ENCODE assay signal across 12 cellular contexts in genomic region chr5:139014726-139015125, GRCh38.
DNase-seq lines count a peak whose midpoint lies in the region; ATAC-seq and TF ChIP-seq lines count a peak whose summit lies in the region.
"Had no signal": no experiment of that assay in that cellular context is flagged by ENCODE, and none has a peak within 500 bp of the region (broad histone marks: within the 10 kb centered on the region; RNA-seq: fewer than 3 reads in every experiment).

No MANE protein-coding gene starts in this region.

- DNase-seq in Caki2 (ENCODE audit: low read depth) (peak; percentile 45), NCI-H226 (peak; percentile 87), epithelial cell of esophagus (ENCODE audit: low read depth) (peak; percentile 80), myocyte (ENCODE audit: low read depth) (peak; percentile 29), right atrium auricular region (ENCODE audit: low spot score) (no peak), Right ventricle myocardium superior (no peak), OCI-M2 (lab: John Stamatoyannopoulos, UW; ENCODE audit: unreplicated experiment) (no peak)
- DNase-seq: activated T-cell treated with anti-CD3 and anti-CD28 coated beads, Interleukin-2, amount 50 U/mL, for 48 hours; CD4-positive, CD25-positive, alpha-beta regulatory T cell; NCI-H446 had no signal

- in situ Hi-C loops in Caki2 (cut with HindIII; ENCODE audit: low pct_unique_long_range_greater_than_20kb, low sequenced_read_pairs): no loop called here

- H3K27ac ChIP-seq in right atrium auricular region: no peak overlapping the region
- H3K27ac ChIP-seq: SJSA1 had no signal

- no peak for ATAC-seq in Right ventricle myocardium superior (ENCODE audit: poor library complexity)
- no peak for ATAC-seq in GM19397 (IDR thresholded peaks at IDR 0.05; ENCODE audit: unreplicated experiment)

- H3K36me3 ChIP-seq in right atrium auricular region: no peaks in the 10 kb centered on the region
- H3K36me3 ChIP-seq: SJSA1 had no signal

- intact Hi-C loops in Right ventricle myocardium superior (cut with DNase I): no loop called here

- H3K9me3 ChIP-seq in right atrium auricular region: no peaks in the 10 kb centered on the region

- H3K27me3 ChIP-seq in right atrium auricular region: no peaks in the 10 kb centered on the region
- H3K27me3 ChIP-seq: SJSA1 had no signal

- TF ChIP-seq CTCF in epithelial cell of esophagus (IDR thresholded peaks at IDR 0.05; ENCODE audit: insufficient read depth, low read depth, low read length, missing control alignments) (no peak), right atrium auricular region (IDR thresholded peaks at IDR 0.05) (no peak)

- H3K4me1 ChIP-seq in right atrium auricular region: no peaks in the 10 kb centered on the region
- H3K4me1 ChIP-seq: SJSA1 had no signal

- H3K4me3 ChIP-seq in epithelial cell of esophagus (ENCODE audit: low read length): no peak overlapping the region
- H3K4me3 ChIP-seq in right atrium auricular region: no peak overlapping the region
- H3K4me3 ChIP-seq: SJSA1 had no signal

Comparison
In these comparisons a context has a peak if more than half of its experiments do, and no peak if none do; other contexts are left out.
1. DNase-seq: peak in Caki2 (single experiment), NCI-H226 (single experiment), epithelial cell of esophagus (single experiment) and myocyte (single experiment); none in right atrium auricular region (single experiment), Right ventricle myocardium superior (single experiment) and OCI-M2 (single experiment).